ENCODE assay signal across 8 cellular contexts in the genomic region with DNA sequence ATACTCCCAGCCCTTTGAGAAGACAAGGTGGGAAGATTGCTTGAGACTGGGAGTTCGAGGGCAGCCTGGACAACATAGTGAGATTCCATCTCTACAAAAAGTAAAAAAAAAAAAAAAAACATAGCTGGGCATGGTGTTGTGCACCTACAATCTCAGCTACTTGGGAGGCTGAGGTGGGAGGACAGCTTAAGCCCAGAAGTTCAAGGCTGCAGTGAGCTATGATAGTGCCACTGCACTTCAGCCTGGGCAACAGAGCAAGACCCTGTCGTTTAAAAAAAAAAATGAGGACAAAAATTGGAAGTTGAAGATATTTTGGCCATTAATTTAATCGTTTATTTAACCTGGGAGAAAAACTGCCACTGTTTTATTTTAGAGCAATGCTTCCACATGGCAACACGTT. TPM values are rescaled to one million over a fixed set of nuclear protein-coding genes. Genes with fewer than 3 reads are reported as not detected.
DNase-seq lines count a peak whose midpoint lies in the region; ATAC-seq and TF ChIP-seq lines count a peak whose summit lies in the region.

No MANE protein-coding gene starts in this region.

- ATAC-seq in stimulated activated naive CD8-positive, alpha-beta T cell treated with anti-CD3 and anti-CD28 coated beads, Interleukin-15, Interleukin-2, amounts not matched to agents 100 U/mL and 50 U/mL, for 24 hours = no peak
- ATAC-seq in GM19455 (IDR thresholded peaks at IDR 0.05; ENCODE audit: unreplicated experiment) (no peak), HG03097 (IDR thresholded peaks at IDR 0.05; ENCODE audit: low FRiP score, unreplicated experiment) (no peak)

- H3K27me3 Mint-ChIP-seq in stimulated activated naive CD8-positive, alpha-beta T cell treated with anti-CD3 and anti-CD28 coated beads, Interleukin-15, Interleukin-2, amounts not matched to agents 100 ng/mL and 50 ng/mL, for 24 hours = peaks cover 8% of the 10 kb centered on the region

- no peak overlapping the region for H2AFZ ChIP-seq in mesenchymal stem cell (ENCODE audit: low read depth, low read length)

- H3K23ac ChIP-seq in mesenchymal stem cell (ENCODE audit: low read length in 2 of 2) = no peak overlapping the region

- H3K14ac ChIP-seq in mesenchymal stem cell (ENCODE audit: low read length in 2 of 2) = no peak overlapping the region

- peak overlapping the region; percentile 80 for H3K27ac Mint-ChIP-seq in stimulated activated naive CD8-positive, alpha-beta T cell treated with anti-CD3 and anti-CD28 coated beads, Interleukin-15, Interleukin-2, amounts not matched to agents 100 ng/mL and 50 ng/mL, for 24 hours

- H3K36me3 ChIP-seq in brain microvascular endothelial cell (replicated peaks) (peaks cover 5% of the 10 kb centered on the region), mesenchymal stem cell (ENCODE audit: control insufficient read depth in 1 of 2, insufficient read depth in 2 of 2, low read depth in 1 of 2, low read length in 2 of 2) (peaks cover 6 to 7% of the 10 kb centered on the region in 2 experiments)

- peak overlapping the region; percentile 85 for H3K9ac ChIP-seq in mesenchymal stem cell (ENCODE audit: low read length)

- H4K8ac ChIP-seq in mesenchymal stem cell (ENCODE audit: low read length) = no peak overlapping the region

- no peak overlapping the region for H2AK5ac ChIP-seq in mesenchymal stem cell (ENCODE audit: low read length, severe bottlenecking)

- no peak overlapping the region for H3K4ac ChIP-seq in mesenchymal stem cell (ENCODE audit: low read depth in 1 of 2, low read length in 2 of 2)

- H3K27me3 ChIP-seq in brain microvascular endothelial cell (replicated peaks) (no peaks in the 10 kb centered on the region), mesenchymal stem cell (ENCODE audit: control insufficient read depth in 1 of 2, insufficient read depth in 1 of 2, low read length in 2 of 2) (no peaks in the 10 kb centered on the region)

- H3K9me3 Mint-ChIP-seq in stimulated activated naive CD8-positive, alpha-beta T cell treated with anti-CD3 and anti-CD28 coated beads, Interleukin-15, Interleukin-2, amounts not matched to agents 100 ng/mL and 50 ng/mL, for 24 hours = no peaks in the 10 kb centered on the region

- H4K91ac ChIP-seq in mesenchymal stem cell (ENCODE audit: low read length) = no peak overlapping the region

- no peak overlapping the region for H3K18ac ChIP-seq in mesenchymal stem cell (ENCODE audit: low read depth in 1 of 2, low read length in 2 of 2)

- no peak overlapping the region for H2BK120ac ChIP-seq in mesenchymal stem cell (ENCODE audit: low read depth, low read length)

- H3K4me3 ChIP-seq in brain microvascular endothelial cell (ENCODE audit: low read depth, low read length) = peak overlapping the region; percentile 96
- peak overlapping the region in 1 of 2 experiments; percentile 96 for H3K4me3 ChIP-seq in mesenchymal stem cell (ENCODE audit: insufficient read depth in 1 of 2, low read depth in 1 of 2, low read length in 2 of 2)

- no peak for TF ChIP-seq CTCF in brain microvascular endothelial cell (IDR thresholded peaks at IDR 0.05; ENCODE audit: low read depth, low read length, missing control alignments)

- no peaks in the 10 kb centered on the region for H3K9me3 ChIP-seq in mesenchymal stem cell (ENCODE audit: control insufficient read depth, low read length)

- H3K4me1 ChIP-seq in mesenchymal stem cell (ENCODE audit: control insufficient read depth, insufficient read depth, low read depth, low read length) = peaks cover 18% of the 10 kb centered on the region

- no peak overlapping the region for H2BK12ac ChIP-seq in mesenchymal stem cell (ENCODE audit: low read length in 2 of 2)

- no peak overlapping the region for H2BK15ac ChIP-seq in mesenchymal stem cell (ENCODE audit: low read depth, poor library complexity, severe bottlenecking)

- no peak overlapping the region for H2BK5ac ChIP-seq in mesenchymal stem cell (ENCODE audit: low read depth, low read length, poor library complexity, severe bottlenecking)

- peak overlapping the region; percentile 94 for H3K4me3 Mint-ChIP-seq in stimulated activated naive CD8-positive, alpha-beta T cell treated with anti-CD3 and anti-CD28 coated beads, Interleukin-15, Interleukin-2, amounts not matched to agents 100 ng/mL and 50 ng/mL, for 24 hours

- peaks cover 64% of the 10 kb centered on the region for H3K4me1 Mint-ChIP-seq in stimulated activated naive CD8-positive, alpha-beta T cell treated with anti-CD3 and anti-CD28 coated beads, Interleukin-15, Interleukin-2, amounts not matched to agents 100 ng/mL and 50 ng/mL, for 24 hours (ENCODE audit: low read depth)

- H3K79me1 ChIP-seq in mesenchymal stem cell (replicated peaks; ENCODE audit: low read length, poor library complexity, severe bottlenecking) = peaks cover 12% of the 10 kb centered on the region

- H3K27ac ChIP-seq in brain microvascular endothelial cell (no peak overlapping the region), mesenchymal stem cell (ENCODE audit: low read length, poor library complexity, severe bottlenecking) (no peak overlapping the region)

- in situ Hi-C loops in brain microvascular endothelial cell (cut with HindIII; ENCODE audit: low pct_ligation_motif_present, low sequenced_read_pairs) = no loop called here

- DNase-seq in stimulated activated naive CD8-positive, alpha-beta T cell treated with anti-CD3 and anti-CD28 coated beads, Interleukin-15, Interleukin-2, amounts not matched to agents 100 U/mL and 50 U/mL, for 24 hours = no peak
- DNase-seq in brain microvascular endothelial cell = no peak
- DNase-seq in mesenchymal stem cell = no peak
- no peak for DNase-seq in KG1 (lab: John Stamatoyannopoulos, UW)
- DNase-seq in T1000 (lab: John Stamatoyannopoulos, UW) = no peak

- 89% methylated on average over 3 of the region's 4 CpGs for WGBS in mesenchymal stem cell

- peak overlapping the region; percentile 77 for H3K4me2 ChIP-seq in mesenchymal stem cell (ENCODE audit: low read length, poor library complexity, severe bottlenecking)

- H3K36me3 Mint-ChIP-seq in stimulated activated naive CD8-positive, alpha-beta T cell treated with anti-CD3 and anti-CD28 coated beads, Interleukin-15, Interleukin-2, amounts not matched to agents 100 ng/mL and 50 ng/mL, for 24 hours (ENCODE audit: low read depth) = peaks cover 41% of the 10 kb centered on the region

RNA-seq across cellular contexts. Expression of a gene that starts 1.1 kb away (rescaled TPM):
- polyA plus RNA-seq in mesenchymal stem cell (2013, experiment 1 of 2) = 2.4 TPM
- 2.2 TPM for polyA plus RNA-seq in mesenchymal stem cell (2013, experiment 2 of 2)

RNA-seq across cellular contexts. Expression of a gene that starts 20.8 kb away (rescaled TPM):
- polyA plus RNA-seq in mesenchymal stem cell (2013, experiment 1 of 2) = not detected
- polyA plus RNA-seq in mesenchymal stem cell (2013, experiment 2 of 2) = not detected
